In the genomic region with DNA sequence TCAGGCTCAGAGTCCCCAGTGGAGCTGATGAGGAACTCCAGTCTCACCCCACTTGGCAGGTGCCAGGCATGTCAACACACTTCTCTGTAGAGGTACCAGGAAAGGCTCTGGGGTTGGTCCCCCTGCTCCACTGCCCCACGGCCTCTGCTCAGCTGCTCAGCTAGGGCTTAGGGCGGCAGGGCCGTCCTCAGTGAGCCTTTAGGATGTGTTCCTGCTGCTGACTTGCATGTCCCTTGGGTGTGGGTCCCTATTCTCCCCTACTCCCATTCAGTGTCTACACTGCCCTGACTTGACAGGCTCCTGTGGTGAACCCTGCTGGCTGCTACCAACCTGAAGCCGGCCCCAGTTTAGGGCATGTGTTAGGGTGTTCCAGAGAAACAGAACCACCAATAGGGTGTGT, we compare ENCODE assay signal across 25 cellular contexts.
"Had no signal": no experiment of that assay in that cellular context is flagged by ENCODE, and none has a peak within 500 bp of the region (broad histone marks: within the 10 kb centered on the region; RNA-seq: fewer than 3 reads in every experiment).

No MANE protein-coding gene starts in this region.

- H3K4me2 ChIP-seq: SK-N-SH had no signal

- H3K9me3 ChIP-seq: SK-N-SH had no signal

- H3K27ac ChIP-seq: VCaP had no signal

- H3K9me3 Mint-ChIP-seq: activated CD4-positive, alpha-beta memory T cell treated with anti-CD3 and anti-CD28 coated beads, Interleukin-2, amount 10 ng/mL, durations not matched to agents 7 days and 5 days; activated naive CD4-positive, alpha-beta T cell treated with anti-CD3 and anti-CD28 coated beads for 36 hours; activated T-helper 17 cell treated with anti-CD3 and anti-CD28 coated beads, Interleukin-2, amount 50 U/mL, for 72 hours; brain; central memory CD8-positive, alpha-beta T cell had no signal

- DNase-seq: activated CD4-positive, alpha-beta memory T cell treated with anti-CD3 and anti-CD28 coated beads, Interleukin-2, amount 10 ng/mL, durations not matched to agents 7 days and 5 days; activated CD4-positive, alpha-beta T cell treated with anti-CD3 and anti-CD28 coated beads, Interleukin-2, amount 50 U/mL, for 1 hour; activated CD4-positive, CD25-positive, alpha-beta regulatory T cell; activated gamma-delta T cell; activated naive CD4-positive, alpha-beta T cell treated with anti-CD3 and anti-CD28 coated beads for 36 hours; activated T-cell treated with anti-CD3 and anti-CD28 coated beads, Interleukin-2, amount 50 U/mL, for 48 hours; amygdala; KG1; NCI-H1092; NCI-H1417; NCI-H1930; NCI-H345; NCI-H510A; NCI-H526 treated with DMSO at 0.1 percent for 48 hours; NCI-H82; RPMI8226; SK-N-SH; T-helper 1 cell had no signal

- H3K4me3 Mint-ChIP-seq: activated CD4-positive, alpha-beta memory T cell treated with anti-CD3 and anti-CD28 coated beads, Interleukin-2, amount 10 ng/mL, durations not matched to agents 7 days and 5 days; activated naive CD4-positive, alpha-beta T cell treated with anti-CD3 and anti-CD28 coated beads for 36 hours; activated T-helper 17 cell treated with anti-CD3 and anti-CD28 coated beads, Interleukin-2, amount 50 U/mL, for 72 hours; brain; central memory CD8-positive, alpha-beta T cell had no signal

- FAIRE-seq: astrocyte had no signal

- H3K27ac Mint-ChIP-seq: activated CD4-positive, alpha-beta memory T cell treated with anti-CD3 and anti-CD28 coated beads, Interleukin-2, amount 10 ng/mL, durations not matched to agents 7 days and 5 days; activated naive CD4-positive, alpha-beta T cell treated with anti-CD3 and anti-CD28 coated beads for 36 hours; activated T-helper 17 cell treated with anti-CD3 and anti-CD28 coated beads, Interleukin-2, amount 50 U/mL, for 72 hours; brain had no signal

- H3K36me3 Mint-ChIP-seq: brain had no signal

- H3K9ac ChIP-seq: SK-N-SH had no signal

- ATAC-seq: activated T-helper 17 cell treated with anti-CD3 and anti-CD28 coated beads, Interleukin-2, amount 50 U/mL, for 72 hours; Panc1; Right ventricle myocardium inferior had no signal
